ENCODE assay signal across 20 cellular contexts in genomic region chr19:35226748-35227147, GRCh38. TPM values are rescaled to one million over a fixed set of nuclear protein-coding genes. Genes with fewer than 3 reads are reported as not detected.
DNase-seq lines count a peak whose midpoint lies in the region; ATAC-seq and TF ChIP-seq lines count a peak whose summit lies in the region.
"Had no signal": no experiment of that assay in that cellular context is flagged by ENCODE, and none has a peak within 500 bp of the region (broad histone marks: within the 10 kb centered on the region; RNA-seq: fewer than 3 reads in every experiment).

No MANE protein-coding gene starts in this region.

- no peak overlapping the region for H3K4me3 Mint-ChIP-seq in osteocyte (ENCODE audit: unreplicated experiment)
- H3K4me3 Mint-ChIP-seq: IgD-negative memory B cell had no signal

- ATAC-seq in left cardiac atrium = no peak

- no peak overlapping the region for H3K4me2 ChIP-seq in mammary epithelial cell (ENCODE audit: insufficient read depth, low read depth, low read length)

- dilution Hi-C loops in mammary epithelial cell (cut with HindIII; ENCODE audit: low sequenced_read_pairs) = loop anchor here (5.0 kb wide), 1 partner anchor 34 kb away; no protein-coding TSS in a partner anchor

- peaks cover 10% of the 10 kb centered on the region for H3K27me3 Mint-ChIP-seq in osteocyte (ENCODE audit: unreplicated experiment)

- no peaks in the 10 kb centered on the region for H3K9me3 Mint-ChIP-seq in osteocyte (ENCODE audit: unreplicated experiment)
- H3K9me3 Mint-ChIP-seq: IgD-negative memory B cell had no signal

- no peaks in the 10 kb centered on the region for H3K27me3 ChIP-seq in right atrium auricular region
- H3K27me3 ChIP-seq in mammary epithelial cell (ENCODE audit: insufficient read depth, low read length) = no peaks in the 10 kb centered on the region
- H3K27me3 ChIP-seq: Peyer's patch had no signal

- H3K27ac ChIP-seq in right atrium auricular region (no peak overlapping the region), mammary epithelial cell (ENCODE audit: insufficient read depth, low read depth, low read length) (no peak overlapping the region)
- H3K27ac ChIP-seq: C4-2B, Peyer's patch, SJCRH30 had no signal

- H3K9me3 ChIP-seq in right atrium auricular region (peaks cover 0 to 7% of the 10 kb centered on the region in 2 donors), mammary epithelial cell (replicated peaks; ENCODE audit: insufficient read depth, low read length) (no peaks in the 10 kb centered on the region)
- H3K9me3 ChIP-seq: Peyer's patch, SJCRH30 had no signal

- no peaks in the 10 kb centered on the region for H4K20me1 ChIP-seq in mammary epithelial cell (ENCODE audit: insufficient read depth, low read length)

- intact Hi-C loops in left cardiac atrium (cut with DNase I) (no loop called here), mammary epithelial cell (cut with micrococcal nuclease) (no loop called here)

- 75% methylated on average over 3 of the region's 5 CpGs for WGBS in mammary epithelial cell (ENCODE audit: low coverage, missing lambda C conversion rate)

- no peaks in the 10 kb centered on the region for H3K36me3 Mint-ChIP-seq in osteocyte (ENCODE audit: unreplicated experiment)

- DNase-seq in right atrium auricular region (ENCODE audit: low spot score) = peak; percentile 9
- no peak for DNase-seq in left cardiac atrium
- DNase-seq in ecto neural progenitor cell (ENCODE audit: low spot score) = peak; percentile 20
- DNase-seq in osteocyte (ENCODE audit: extremely low spot score, unreplicated experiment) = peak; percentile 34
- DNase-seq in SK-N-DZ (ENCODE audit: low spot score) = no peak
- DNase-seq in NOMO-1 (lab: John Stamatoyannopoulos, UW; ENCODE audit: unreplicated experiment in 2 of 2) = no peak
- DNase-seq in mammary epithelial cell = no peak
- DNase-seq: H7, MV-4-11, NCI-H1105 treated with DMSO at 0.1 percent for 48 hours, NCI-H2029 treated with DMSO at 0.1 percent for 48 hours, NCI-H2171, NCI-H524 treated with DMSO at 0.1 percent for 48 hours, NCI-H82, SJCRH30 had no signal

- H2AFZ ChIP-seq in mammary epithelial cell (ENCODE audit: low read depth, low read length) = no peak overlapping the region

- H3K79me2 ChIP-seq in mammary epithelial cell (ENCODE audit: insufficient read depth, low read length) = no peaks in the 10 kb centered on the region

- CTCF ChIA-PET in mammary epithelial cell (lab: Charles Lee; ENCODE audit: low non-redundant PET) = no interaction called here

- TF ChIP-seq CTCF in right atrium auricular region (IDR thresholded peaks at IDR 0.05) (no peak), osteocyte (IDR thresholded peaks at IDR 0.05) (no peak), mammary epithelial cell (conservative IDR thresholded peaks at IDR 0.05 in 1 of 2, IDR thresholded peaks at IDR 0.05 in 1 of 2; ENCODE audit: extremely low read depth in 1 of 2, insufficient read depth in 1 of 2, low read depth in 1 of 2, low read length in 2 of 2) (no peak)

- H3K9ac ChIP-seq in mammary epithelial cell (ENCODE audit: insufficient read depth, low read length) = no peak overlapping the region

- H3K4me3 ChIP-seq in right atrium auricular region (no peak overlapping the region), mammary epithelial cell (replicated peaks in 1 of 3; ENCODE audit: insufficient read depth in 1 of 3, low read depth in 2 of 3, low read length in 3 of 3) (no peak overlapping the region)
- H3K4me3 ChIP-seq: Peyer's patch, SJCRH30 had no signal

- peaks cover 4% of the 10 kb centered on the region for H3K4me1 Mint-ChIP-seq in osteocyte (ENCODE audit: unreplicated experiment)

- peaks cover 0 to 11% of the 10 kb centered on the region in 2 donors for H3K4me1 ChIP-seq in right atrium auricular region
- no peaks in the 10 kb centered on the region for H3K4me1 ChIP-seq in mammary epithelial cell (ENCODE audit: insufficient read depth, low read length)
- H3K4me1 ChIP-seq: Peyer's patch, SJCRH30 had no signal

- no peaks in the 10 kb centered on the region for H3K36me3 ChIP-seq in right atrium auricular region
- no peaks in the 10 kb centered on the region for H3K36me3 ChIP-seq in mammary epithelial cell (ENCODE audit: insufficient read depth, low read length)
- H3K36me3 ChIP-seq: Peyer's patch, SJCRH30 had no signal

- no peak overlapping the region for H3K27ac Mint-ChIP-seq in osteocyte (ENCODE audit: unreplicated experiment)

- in situ Hi-C loops in mammary epithelial cell (cut with MboI; ENCODE audit: low sequenced_read_pairs in 2 of 2) = no loop called here

- BruUV-seq in mammary epithelial cell (replicated peaks; lab: Mats Ljungman, UMichigan) = no TSS peak

RNA-seq across cellular contexts. Expression of gene FAM187B, which starts 1.8 kb away (rescaled TPM):
- total RNA-seq in right atrium auricular region (not detected), left cardiac atrium (not detected), osteocyte (not detected in 2 replicates), mammary epithelial cell (not detected)
- polyA plus RNA-seq in SK-N-DZ (2014; cell fraction: cytosol; rRNA removed) = not detected in 2 replicates
- polyA plus RNA-seq in SK-N-DZ (2014; cell fraction: nucleus; rRNA removed) = not detected in 2 replicates
- not detected for polyA plus RNA-seq in mammary epithelial cell
- not detected for polyA minus RNA-seq in mammary epithelial cell
- total RNA-seq: Daoy, H7, OCI-LY7, Peyer's patch, SJCRH30 had no signal
- polyA plus RNA-seq: IgD-negative memory B cell had no signal

RNA-seq across cellular contexts. Expression of gene LSR, which starts 22.1 kb away (rescaled TPM):
- 10 to 100 TPM in 1 of 2 donors, 1 to 10 TPM in 1; 7.6 to 20.1 TPM for total RNA-seq in right atrium auricular region
- 1 to 10 TPM; 7.5 to 7.6 TPM for total RNA-seq in left cardiac atrium
- 0.29 and 0.83 TPM in 2 replicates for total RNA-seq in osteocyte
- polyA plus RNA-seq in SK-N-DZ (2014; cell fraction: cytosol; rRNA removed) = 1.1 and 1.5 TPM in 2 replicates
- polyA plus RNA-seq in SK-N-DZ (2014; cell fraction: nucleus; rRNA removed) = 0.12 and 0.30 TPM in 2 replicates
- total RNA-seq in mammary epithelial cell = 100 to 1,000 TPM in 1 of 2 donors, 10 to 100 TPM in 1; 91.5 to 166 TPM
- 133 TPM for polyA plus RNA-seq in mammary epithelial cell
- polyA minus RNA-seq in mammary epithelial cell = 97.9 TPM

RNA-seq across cellular contexts. Expression of gene USF2, which starts 42.0 kb away (rescaled TPM):
- 100 to 1,000 TPM; 130 to 180 TPM for total RNA-seq in right atrium auricular region
- 100 to 1,000 TPM; 130 to 147 TPM for total RNA-seq in left cardiac atrium
- 112 and 115 TPM in 2 replicates for total RNA-seq in osteocyte
- 66.8 and 68.2 TPM in 2 replicates for polyA plus RNA-seq in SK-N-DZ (2014; cell fraction: cytosol; rRNA removed)
- 86.7 and 114 TPM in 2 replicates for polyA plus RNA-seq in SK-N-DZ (2014; cell fraction: nucleus; rRNA removed)
- total RNA-seq in mammary epithelial cell = 10 to 100 TPM; 65.7 to 82.1 TPM
- polyA plus RNA-seq in mammary epithelial cell = 73.9 TPM
- polyA minus RNA-seq in mammary epithelial cell = 54.0 TPM

RNA-seq across cellular contexts. Expression of gene HAMP, which starts 55.6 kb away (rescaled TPM):
- total RNA-seq in right atrium auricular region = 100 to 1,000 TPM in 1 of 2 donors, not detected in 1; 146 TPM
- total RNA-seq in left cardiac atrium = 1 to 10 TPM in 1 of 2 donors, under 1 TPM in 1; 0.41 to 7.6 TPM
- 0.68 TPM in 1 of 2 replicates, not detected in the other for total RNA-seq in osteocyte
- 0.02 TPM in 1 of 2 replicates, not detected in the other for polyA plus RNA-seq in SK-N-DZ (2014; cell fraction: cytosol; rRNA removed)
- not detected in 2 replicates for polyA plus RNA-seq in SK-N-DZ (2014; cell fraction: nucleus; rRNA removed)
- under 1 TPM in 1 of 2 donors, not detected in 1; 0.54 TPM for total RNA-seq in mammary epithelial cell
- not detected for polyA plus RNA-seq in mammary epithelial cell
- not detected for polyA minus RNA-seq in mammary epithelial cell
- total RNA-seq: Daoy, H7, Peyer's patch had no signal
- polyA plus RNA-seq: IgD-negative memory B cell had no signal

Comparison
In these comparisons a context has a peak if more than half of its experiments do, and no peak if none do; other contexts are left out.
1. DNase-seq: peak in right atrium auricular region (single experiment), ecto neural progenitor cell (single experiment) and osteocyte (single experiment); none in left cardiac atrium (single experiment), SK-N-DZ (single experiment), NOMO-1 (0 of 2) and mammary epithelial cell (single experiment).
2. RNA of gene LSR, which starts 22.1 kb away (total RNA-seq): 91.5 to 166 TPM in mammary epithelial cell; 7.6 to 20.1 TPM in right atrium auricular region, 7.5 to 7.6 TPM in left cardiac atrium and 0.29 to 0.83 TPM in osteocyte; every median in the first group is over 4 times any median in the second.